15 cellular contexts compared by ENCODE assay signal in genomic region chr11:76665921-76666351, GRCh38. TPM values are rescaled to one million over a fixed set of nuclear protein-coding genes. Genes with fewer than 3 reads are reported as not detected.
A peak's percentile ranks its signal among the peaks of the same experiment; 100 is the strongest.
DNase-seq lines count a peak whose midpoint lies in the region; ATAC-seq, FAIRE-seq and TF ChIP-seq lines count a peak whose summit lies in the region.
"Had no signal": no experiment of that assay in that cellular context is flagged by ENCODE, and none has a peak within 500 bp of the region (broad histone marks: within the 10 kb centered on the region; RNA-seq: fewer than 3 reads in every experiment).

No MANE protein-coding gene starts in this region.

- H3K9me3 Mint-ChIP-seq in endodermal cell (no peaks in the 10 kb centered on the region), nephron (no peaks in the 10 kb centered on the region)
- H3K9me3 Mint-ChIP-seq: activated T-cell treated with anti-CD3 and anti-CD28 coated beads, Interleukin-2, amount 50 U/mL, for 72 hours had no signal

- H3K4me1 Mint-ChIP-seq in endodermal cell: peaks cover 8% of the 10 kb centered on the region
- peaks cover 58% of the 10 kb centered on the region for H3K4me1 Mint-ChIP-seq in nephron

- H3K9me3 ChIP-seq in endodermal cell (ENCODE audit: control insufficient read depth, low read length): no peaks in the 10 kb centered on the region
- H3K9me3 ChIP-seq: body of pancreas had no signal

- no peak overlapping the region for H3K4me3 ChIP-seq in endodermal cell (ENCODE audit: low read length)
- H3K4me3 ChIP-seq: body of pancreas had no signal

- peaks cover 25% of the 10 kb centered on the region for H3K27me3 Mint-ChIP-seq in endodermal cell (ENCODE audit: insufficient read depth)
- H3K27me3 Mint-ChIP-seq in nephron (ENCODE audit: low read depth): peaks cover 33% of the 10 kb centered on the region

- H3K27ac Mint-ChIP-seq in endodermal cell (no peak overlapping the region), nephron (peak overlapping the region in 2 of 3 experiments; percentile 41 to 50)
- H3K27ac Mint-ChIP-seq: activated T-cell treated with anti-CD3 and anti-CD28 coated beads, Interleukin-2, amount 50 U/mL, for 72 hours had no signal

- no peak overlapping the region for H3K27ac ChIP-seq in endodermal cell (ENCODE audit: low read depth, low read length)

- peak; percentile 55 for DNase-seq in Right ventricle myocardium inferior (ENCODE audit: missing footprints)
- no peak for DNase-seq in cardiac septum (ENCODE audit: low spot score)
- DNase-seq in endodermal cell: peak; percentile 39
- no peak for DNase-seq in urothelium cell line (ENCODE audit: low spot score)
- no peak for DNase-seq in activated CD4-positive, alpha-beta T cell treated with anti-CD3 and anti-CD28 coated beads for 48 hours
- DNase-seq in stimulated activated naive CD4-positive, alpha-beta T cell (lab: John Stamatoyannopoulos, UW): no peak
- DNase-seq: activated T-cell treated with anti-CD3 and anti-CD28 coated beads, Interleukin-2, amount 50 U/mL, for 72 hours; DMS53; NCI-H1092; NCI-H524; retina had no signal

- ATAC-seq in Right ventricle myocardium inferior: no peak
- ATAC-seq in GM19467 (IDR thresholded peaks at IDR 0.05; ENCODE audit: unreplicated experiment): no peak
- ATAC-seq: body of pancreas had no signal

- H3K36me3 Mint-ChIP-seq in endodermal cell (ENCODE audit: low read depth) (no peaks in the 10 kb centered on the region), nephron (ENCODE audit: low read depth) (no peaks in the 10 kb centered on the region)

- FAIRE-seq in urothelium cell line (lab: Jason Lieb, UNC): peak; percentile 32
- FAIRE-seq: HTR-8/SVneo had no signal

- peaks cover 18% of the 10 kb centered on the region for H3K27me3 ChIP-seq in endodermal cell (ENCODE audit: control insufficient read depth, insufficient read depth, low read length, poor library complexity, severe bottlenecking)

- intact Hi-C loops in Right ventricle myocardium inferior (cut with DNase I): no loop called here
- intact Hi-C loops in cardiac septum (cut with DNase I): no loop called here

- H3K4me3 Mint-ChIP-seq in endodermal cell: no peak overlapping the region
- no peak overlapping the region for H3K4me3 Mint-ChIP-seq in nephron

- TF ChIP-seq CTCF in endodermal cell (conservative IDR thresholded peaks at IDR 0.05): no peak
- no peak for TF ChIP-seq CTCF in nephron (IDR thresholded peaks at IDR 0.05; ENCODE audit: unreplicated experiment in 3 of 3)

- no peaks in the 10 kb centered on the region for H3K4me1 ChIP-seq in endodermal cell (ENCODE audit: control insufficient read depth, insufficient read depth, low read length)

- no peak overlapping the region for H3K9ac ChIP-seq in endodermal cell (ENCODE audit: extremely low read depth, low read length, poor library complexity, severe bottlenecking)

- 94% methylated on average over 6 of the region's 6 CpGs; no CpG with 5 or more reads in 1 of the 2 experiments for WGBS in endodermal cell (ENCODE audit: insufficient coverage in 1 of 2, insufficient read length in 1 of 2), 2 experiments

- H3K36me3 ChIP-seq in endodermal cell (ENCODE audit: control insufficient read depth, insufficient read depth, low read length): no peaks in the 10 kb centered on the region

RNA-seq across cellular contexts. Expression of gene LRRC32, which starts 4.6 kb away (rescaled TPM):
- total RNA-seq in Right ventricle myocardium inferior: 32.5 TPM
- 33.5 TPM for total RNA-seq in cardiac septum
- 1 to 10 TPM; 1.3 to 1.6 TPM for total RNA-seq in endodermal cell
- polyA plus RNA-seq in endodermal cell (2013, experiment 1 of 2): 2.0 TPM
- 2.2 TPM for polyA plus RNA-seq in endodermal cell (2013, experiment 2 of 2)

Comparison
In these comparisons a context has a peak if more than half of its experiments do, and no peak if none do; other contexts are left out.
1. DNase-seq: peak in Right ventricle myocardium inferior (single experiment) and endodermal cell (single experiment); none in cardiac septum (single experiment), urothelium cell line (single experiment), activated CD4-positive, alpha-beta T cell treated with anti-CD3 and anti-CD28 coated beads for 48 hours (single experiment) and stimulated activated naive CD4-positive, alpha-beta T cell (0 of 6).
2. RNA of gene LRRC32, which starts 4.6 kb away (total RNA-seq): 33.5 TPM in cardiac septum (single experiment) and 32.5 TPM in Right ventricle myocardium inferior (single experiment); 1.3 to 1.6 TPM in endodermal cell; every median in the first group is over 10 times any median in the second.